26 cellular contexts compared by ENCODE assay signal in genomic region chr12:89984846-89985245, GRCh38.
"Had no signal": no experiment of that assay in that cellular context is flagged by ENCODE, and none has a peak within 500 bp of the region (broad histone marks: within the 10 kb centered on the region; RNA-seq: fewer than 3 reads in every experiment).

No MANE protein-coding gene starts in this region.

- H3K36me3 Mint-ChIP-seq: activated CD4-positive, alpha-beta memory T cell treated with anti-CD3 and anti-CD28 coated beads for 36 hours; activated naive CD4-positive, alpha-beta T cell treated with anti-CD3 and anti-CD28 coated beads, Interleukin-2, amount 10 ng/mL, durations not matched to agents 7 days and 5 days; activated naive CD8-positive, alpha-beta T cell treated with anti-CD3 and anti-CD28 coated beads, Interleukin-2, amount 10 ng/mL, durations not matched to agents 7 days and 5 days; T-cell had no signal

- H3K4me1 ChIP-seq: adrenal gland, breast epithelium had no signal

- ATAC-seq: activated T-helper 17 cell treated with anti-CD3 and anti-CD28 coated beads, Interleukin-2, amount 50 U/mL, for 72 hours; T-cell had no signal

- H3K9me3 Mint-ChIP-seq: activated CD4-positive, alpha-beta memory T cell treated with anti-CD3 and anti-CD28 coated beads for 36 hours; activated CD4-positive, alpha-beta T cell treated with anti-CD3 and anti-CD28 coated beads, Interleukin-2, amount 10 ng/mL, durations not matched to agents 7 days and 5 days; activated naive CD4-positive, alpha-beta T cell treated with anti-CD3 and anti-CD28 coated beads, Interleukin-2, amount 10 ng/mL, durations not matched to agents 7 days and 5 days; activated T-helper 17 cell treated with anti-CD3 and anti-CD28 coated beads, Interleukin-2, amount 50 U/mL, for 72 hours; T-cell had no signal

- H3K27ac ChIP-seq: adrenal gland, breast epithelium had no signal

- H3K27me3 ChIP-seq: adrenal gland, breast epithelium, MG63 had no signal

- H3K27ac Mint-ChIP-seq: activated CD4-positive, alpha-beta memory T cell treated with anti-CD3 and anti-CD28 coated beads for 36 hours; activated CD4-positive, alpha-beta T cell treated with anti-CD3 and anti-CD28 coated beads, Interleukin-2, amount 10 ng/mL, durations not matched to agents 7 days and 5 days; activated naive CD4-positive, alpha-beta T cell treated with anti-CD3 and anti-CD28 coated beads, Interleukin-2, amount 10 ng/mL, durations not matched to agents 7 days and 5 days; activated naive CD8-positive, alpha-beta T cell treated with anti-CD3 and anti-CD28 coated beads, Interleukin-2, amount 10 ng/mL, durations not matched to agents 7 days and 5 days; activated T-helper 17 cell treated with anti-CD3 and anti-CD28 coated beads, Interleukin-2, amount 50 U/mL, for 72 hours; T-cell had no signal

- H3K9me3 ChIP-seq: adrenal gland, breast epithelium, MG63 had no signal

- DNase-seq: activated CD4-positive, alpha-beta memory T cell treated with anti-CD3 and anti-CD28 coated beads for 36 hours; activated CD4-positive, alpha-beta T cell treated with anti-CD3 and anti-CD28 coated beads, Interleukin-2, amount 10 ng/mL, durations not matched to agents 7 days and 5 days; activated CD4-positive, CD25-positive, alpha-beta regulatory T cell; activated CD8-positive, alpha-beta memory T cell treated with anti-CD3 and anti-CD28 coated beads for 24 hours; activated gamma-delta T cell treated with Interleukin-2 at 50 U/mL for 16 hours; activated naive CD4-positive, alpha-beta T cell treated with anti-CD3 and anti-CD28 coated beads, Interleukin-2, amount 10 ng/mL, durations not matched to agents 7 days and 5 days; activated naive CD8-positive, alpha-beta T cell treated with anti-CD3 and anti-CD28 coated beads, Interleukin-2, amount 10 ng/mL, durations not matched to agents 7 days and 5 days; activated T-cell treated with anti-CD3 and anti-CD28 coated beads for 4 hours; activated T-cell treated with anti-CD3 and anti-CD28 coated beads, Interleukin-2, amount 50 U/mL, for 48 hours; adrenal gland; anterior cingulate cortex; MG63; NCI-H1105; NCI-H1436; NCI-H187 treated with DMSO at 0.1 percent for 48 hours; NCI-H2081 treated with DMSO at 0.1 percent for 48 hours; NCI-H345; NCI-H510A; NCI-H526 treated with DMSO at 0.1 percent for 48 hours; NCI-H82; SIG-M5; T-cell; T-helper 2 cell; T1000 had no signal

- H3K36me3 ChIP-seq: adrenal gland, breast epithelium, MG63 had no signal

- H3K4me3 ChIP-seq: adrenal gland, breast epithelium, MG63 had no signal
